Comparison of ENCODE assay signal across 30 cellular contexts in genomic region chr13:60139272-60139671, GRCh38. TPM values are rescaled to one million over a fixed set of nuclear protein-coding genes. Genes with fewer than 3 reads are reported as not detected.
A peak's percentile ranks its signal among the peaks of the same experiment; 100 is the strongest.
DNase-seq lines count a peak whose midpoint lies in the region; TF ChIP-seq lines count a peak whose summit lies in the region.
"Had no signal": no experiment of that assay in that cellular context is flagged by ENCODE, and none has a peak within 500 bp of the region (broad histone marks: within the 10 kb centered on the region; RNA-seq: fewer than 3 reads in every experiment).

No MANE protein-coding gene starts in this region.

- in situ Hi-C loops in brain microvascular endothelial cell (cut with HindIII; ENCODE audit: low pct_ligation_motif_present, low sequenced_read_pairs) = no loop called here

- peaks cover 85% of the 10 kb centered on the region for H3K79me2 ChIP-seq in ACC112 (ENCODE audit: control insufficient read depth, insufficient read depth, low read length, unreplicated experiment)

- H2AFZ ChIP-seq in ACC112 (ENCODE audit: low read length, unreplicated experiment) = peak overlapping the region; percentile 7

- H3K4me3 ChIP-seq in ACC112 (ENCODE audit: low read depth, low read length) = peak overlapping the region; percentile 30; the same call in 1 of the 2 replicates
- H3K4me3 ChIP-seq in brain microvascular endothelial cell (ENCODE audit: low read depth, low read length) = no peak overlapping the region
- H3K4me3 ChIP-seq: ascending aorta, dorsolateral prefrontal cortex, GM12878, prostate gland, sigmoid colon had no signal

- no peaks in the 10 kb centered on the region for H3K27me3 ChIP-seq in ACC112 (ENCODE audit: insufficient read depth, low read length)
- H3K27me3 ChIP-seq in brain microvascular endothelial cell (replicated peaks) = no peaks in the 10 kb centered on the region
- H3K27me3 ChIP-seq: ascending aorta, neutrophil, sigmoid colon had no signal

- DNase-seq in HT1080 (ENCODE audit: low read depth) (peak; percentile 39), brain microvascular endothelial cell (peak; percentile 63), iris pigment epithelial cell (ENCODE audit: low read depth) (peak; percentile 55), NCI-H2029 (lab: John Stamatoyannopoulos, UW) (no peak), activated T-cell treated with anti-CD3 and anti-CD28 coated beads for 4 hours (no peak), H4 (ENCODE audit: low spot score) (no peak)
- no peak for DNase-seq in stimulated activated CD4-positive, alpha-beta T cell treated with anti-CD3 and anti-CD28 coated beads, Interleukin-4, amount 100 ng/mL, for 1 hour
- DNase-seq: activated B cell treated with CpG ODN at 0.5 μM for 24 hours; activated CD4-positive, alpha-beta T cell treated with anti-CD3 and anti-CD28 coated beads, Interleukin-2, amount 50 U/mL, for 1 hour; activated effector memory CD4-positive, alpha-beta T cell treated with anti-CD3 and anti-CD28 coated beads, Interleukin-2, amount 50 U/mL, for 16 hours; activated T-cell treated with anti-CD3 and anti-CD28 coated beads, Interleukin-2, amount 50 U/mL, for 24 hours; AML-193; CD4-positive, alpha-beta T cell; dorsolateral prefrontal cortex; H9; islet precursor cell; left ventricle myocardium superior; naive thymus-derived CD4-positive, alpha-beta T cell; NCI-H1417 treated with DMSO at 0.1 percent for 48 hours; NCI-H2081; NCI-H526; NK-92 treated with Interleukin-12 subunit alpha and Interleukin-12 subunit beta, amount 100 ng/mL, for 24 hours; sigmoid colon; stimulated activated CD4-positive, alpha-beta T cell treated with anti-CD3 and anti-CD28 coated beads, Interleukin-15, amount 100 ng/mL, for 24 hours had no signal

- H3K27ac ChIP-seq in ACC112 (ENCODE audit: low read depth, low read length) (peak overlapping the region; percentile 5; the same call in 1 of the 2 replicates), brain microvascular endothelial cell (no peak overlapping the region)
- H3K27ac ChIP-seq: 22Rv1, ascending aorta, dorsolateral prefrontal cortex, neutrophil, prostate gland, sigmoid colon had no signal

- peaks cover 38% of the 10 kb centered on the region for H3K4me1 ChIP-seq in ACC112 (ENCODE audit: control insufficient read depth, insufficient read depth, low read length, unreplicated experiment)
- H3K4me1 ChIP-seq: ascending aorta, prostate gland, sigmoid colon had no signal

- H3K36me3 ChIP-seq in ACC112 (ENCODE audit: insufficient read depth, low read length) (peaks cover 3% of the 10 kb centered on the region; the same call in 1 of the 2 replicates), brain microvascular endothelial cell (replicated peaks) (no peaks in the 10 kb centered on the region)
- H3K36me3 ChIP-seq: ascending aorta, neutrophil, prostate gland, sigmoid colon had no signal

- no peak for TF ChIP-seq CTCF in brain microvascular endothelial cell (IDR thresholded peaks at IDR 0.05; ENCODE audit: low read depth, low read length, missing control alignments)

RNA-seq across cellular contexts. Expression of gene DIAPH3, which starts 24.5 kb away (rescaled TPM):
- total RNA-seq in HT1080 (2014; rRNA removed; shearing (Covaris generic)) = 11.8 and 13.1 TPM in 2 replicates
- polyA plus RNA-seq in HT1080 (2015; cell fraction: cytosol; rRNA removed) = 17.8 and 21.9 TPM in 2 replicates
- polyA plus RNA-seq in HT1080 (2015; cell fraction: nucleus; rRNA removed) = 38.0 and 41.1 TPM in 2 replicates
- 6.7 and 7.8 TPM in 2 replicates for total RNA-seq in H4 (2014; rRNA removed; shearing (Covaris generic))
- polyA plus RNA-seq: naive thymus-derived CD4-positive, alpha-beta T cell had no signal

Comparison
In these comparisons a context has a peak if more than half of its experiments do, and no peak if none do; other contexts are left out.
1. DNase-seq: peak in HT1080 (single experiment), brain microvascular endothelial cell (single experiment) and iris pigment epithelial cell (single experiment); none in stimulated activated CD4-positive, alpha-beta T cell treated with anti-CD3 and anti-CD28 coated beads, Interleukin-4, amount 100 ng/mL, for 1 hour (single experiment), NCI-H2029 (single experiment), activated T-cell treated with anti-CD3 and anti-CD28 coated beads for 4 hours (single experiment) and H4 (single experiment).